Comparison of ENCODE assay signal across 10 cellular contexts in genomic region chr14:99644723-99645544, GRCh38. TPM values are rescaled to one million over a fixed set of nuclear protein-coding genes. Genes with fewer than 3 reads are reported as not detected.
DNase-seq lines count a peak whose midpoint lies in the region; ATAC-seq, FAIRE-seq and TF ChIP-seq lines count a peak whose summit lies in the region.
"Had no signal": no experiment of that assay in that cellular context is flagged by ENCODE, and none has a peak within 500 bp of the region (broad histone marks: within the 10 kb centered on the region; RNA-seq: fewer than 3 reads in every experiment).

HHIPL1 (plus strand) TSS chr14:99645129; CDS start chr14:99645208, 79 bp downstream.

- H3K4me1 ChIP-seq in mesendoderm (ENCODE audit: control insufficient read depth, low read depth, low read length): peaks cover 8% of the 10 kb centered on the region
- H3K4me1 ChIP-seq in upper lobe of left lung: peaks cover 6 to 16% (median 11%) of the 10 kb centered on the region in 4 donors

- H3K36me3 ChIP-seq in mesendoderm (ENCODE audit: control insufficient read depth, insufficient read depth, low read length) (no peaks in the 10 kb centered on the region), upper lobe of left lung (no peaks in the 10 kb centered on the region)
- H3K36me3 ChIP-seq: neutrophil had no signal

- TF ChIP-seq CTCF in activated CD8-positive, alpha-beta T cell treated with anti-CD3 and anti-CD28 coated beads for 36 hours (IDR thresholded peaks at IDR 0.05): no peak
- TF ChIP-seq CTCF in epithelial cell of esophagus (IDR thresholded peaks at IDR 0.05; ENCODE audit: insufficient read depth, low read depth, low read length, missing control alignments) (no peak), upper lobe of left lung (IDR thresholded peaks at IDR 0.05) (peak in 2 of 6 experiments; percentile 22 to 34)

- peak; percentile 24 for ATAC-seq in activated CD8-positive, alpha-beta T cell treated with anti-CD3 and anti-CD28 coated beads for 36 hours
- ATAC-seq in activated CD8-positive, alpha-beta T cell treated with anti-CD3 and anti-CD28 coated beads, Interleukin-2, amount 10 ng/mL, durations not matched to agents 7 days and 5 days: no peak
- ATAC-seq in upper lobe of left lung (ENCODE audit: low FRiP score in 2 of 2): peak in 1 of 2 donors; percentile 77
- ATAC-seq in HG03135 (IDR thresholded peaks at IDR 0.05; ENCODE audit: unreplicated experiment): no peak

- H2BK15ac ChIP-seq in mesendoderm (replicated peaks; ENCODE audit: low read depth): no peak within 1 kb of the TSS

- no peaks in the 10 kb centered on the region for H3K36me3 Mint-ChIP-seq in activated CD8-positive, alpha-beta T cell treated with anti-CD3 and anti-CD28 coated beads for 36 hours (ENCODE audit: low read depth)
- no peaks in the 10 kb centered on the region for H3K36me3 Mint-ChIP-seq in activated CD8-positive, alpha-beta T cell treated with anti-CD3 and anti-CD28 coated beads, Interleukin-2, amount 10 ng/mL, durations not matched to agents 7 days and 5 days (ENCODE audit: low read depth)
- H3K36me3 Mint-ChIP-seq: CD8-positive, alpha-beta memory T cell had no signal

- no peak for TF ChIP-seq EP300 in upper lobe of left lung (IDR thresholded peaks at IDR 0.05)

- H2AK5ac ChIP-seq in mesendoderm (ENCODE audit: low read length): no peak within 1 kb of the TSS

- CTCF ChIA-PET in activated CD8-positive, alpha-beta T cell treated with anti-CD3 and anti-CD28 coated beads for 36 hours (lab: Charles Lee): no interaction called here
- CTCF ChIA-PET in activated CD8-positive, alpha-beta T cell treated with anti-CD3 and anti-CD28 coated beads, Interleukin-2, amount 10 ng/mL, durations not matched to agents 7 days and 5 days (lab: Charles Lee): no interaction called here

- H3K18ac ChIP-seq in mesendoderm (ENCODE audit: low read length): peak within 1 kb of the TSS; percentile 81

- H2BK5ac ChIP-seq in mesendoderm (ENCODE audit: low read length): no peak within 1 kb of the TSS

- peak within 1 kb of the TSS; percentile 83 for H3K4ac ChIP-seq in mesendoderm (ENCODE audit: low read depth, low read length)

- H4K8ac ChIP-seq in mesendoderm (ENCODE audit: low read depth, low read length): no peak within 1 kb of the TSS

- peak within 1 kb of the TSS; percentile 13 for H3K4me3 ChIP-seq in epithelial cell of esophagus (ENCODE audit: low read length)
- H3K4me3 ChIP-seq in mesendoderm (ENCODE audit: low read length): peak within 1 kb of the TSS; percentile 36
- peak within 1 kb of the TSS; percentile 19 to 57 (median 50) for H3K4me3 ChIP-seq in upper lobe of left lung

- no peak within 1 kb of the TSS for H4K5ac ChIP-seq in mesendoderm (ENCODE audit: low read length)

- H3K4me2 ChIP-seq in mesendoderm (ENCODE audit: low read length): peak within 1 kb of the TSS; percentile 43

- H3K27me3 Mint-ChIP-seq in activated CD8-positive, alpha-beta T cell treated with anti-CD3 and anti-CD28 coated beads for 36 hours: peaks cover 16% of the 10 kb centered on the region
- peaks cover 31% of the 10 kb centered on the region for H3K27me3 Mint-ChIP-seq in activated CD8-positive, alpha-beta T cell treated with anti-CD3 and anti-CD28 coated beads, Interleukin-2, amount 10 ng/mL, durations not matched to agents 7 days and 5 days (ENCODE audit: low read depth)

- H3K27me3 ChIP-seq in mesendoderm (ENCODE audit: insufficient read depth, low read length, poor library complexity) (no peaks in the 10 kb centered on the region), upper lobe of left lung (peaks cover 0 to 6% (median 3%) of the 10 kb centered on the region in 4 donors)

- no peaks in the 10 kb centered on the region for H3K79me2 ChIP-seq in mesendoderm (ENCODE audit: control insufficient read depth, insufficient read depth, low read length)

- intact Hi-C loops in activated CD8-positive, alpha-beta T cell treated with anti-CD3 and anti-CD28 coated beads for 36 hours (cut with micrococcal nuclease): no loop called here

- H3K9ac ChIP-seq in mesendoderm (ENCODE audit: low read length): peak within 1 kb of the TSS; percentile 67

- H3K27ac Mint-ChIP-seq in activated CD8-positive, alpha-beta T cell treated with anti-CD3 and anti-CD28 coated beads for 36 hours: no peak within 1 kb of the TSS
- H3K27ac Mint-ChIP-seq in activated CD8-positive, alpha-beta T cell treated with anti-CD3 and anti-CD28 coated beads, Interleukin-2, amount 10 ng/mL, durations not matched to agents 7 days and 5 days: no peak within 1 kb of the TSS

- no peak within 1 kb of the TSS for H3K23ac ChIP-seq in mesendoderm (ENCODE audit: low read length)

- no peak for TF ChIP-seq POLR2A in upper lobe of left lung (IDR thresholded peaks at IDR 0.05)

- no peaks in the 10 kb centered on the region for H3K9me3 ChIP-seq in upper lobe of left lung
- H3K9me3 ChIP-seq: neutrophil had no signal

- no CpG with 5 or more reads among the region's 91 CpGs for WGBS in mesendoderm (ENCODE audit: extremely low coverage, insufficient coverage, low lambda C conversion rate)
- 12 to 25% methylated on average over 23 to 52 of the region's 91 CpGs for WGBS in upper lobe of left lung, 2 donors

- no peaks in the 10 kb centered on the region for H3K9me3 Mint-ChIP-seq in activated CD8-positive, alpha-beta T cell treated with anti-CD3 and anti-CD28 coated beads for 36 hours
- no peaks in the 10 kb centered on the region for H3K9me3 Mint-ChIP-seq in activated CD8-positive, alpha-beta T cell treated with anti-CD3 and anti-CD28 coated beads, Interleukin-2, amount 10 ng/mL, durations not matched to agents 7 days and 5 days (ENCODE audit: insufficient read depth)
- H3K9me3 Mint-ChIP-seq: CD8-positive, alpha-beta memory T cell had no signal

- no peaks in the 10 kb centered on the region for H3K4me1 Mint-ChIP-seq in activated CD8-positive, alpha-beta T cell treated with anti-CD3 and anti-CD28 coated beads for 36 hours (ENCODE audit: low read depth)
- peaks cover 2% of the 10 kb centered on the region for H3K4me1 Mint-ChIP-seq in activated CD8-positive, alpha-beta T cell treated with anti-CD3 and anti-CD28 coated beads, Interleukin-2, amount 10 ng/mL, durations not matched to agents 7 days and 5 days (ENCODE audit: low read depth)

- POLR2A ChIA-PET in activated CD8-positive, alpha-beta T cell treated with anti-CD3 and anti-CD28 coated beads for 36 hours (lab: Charles Lee): interaction anchor here (0.6 kb wide), 1 partner anchor 164 kb away, joined by 3 read pairs; no protein-coding TSS in a partner anchor
- POLR2A ChIA-PET in activated CD8-positive, alpha-beta T cell treated with anti-CD3 and anti-CD28 coated beads, Interleukin-2, amount 10 ng/mL, durations not matched to agents 7 days and 5 days (lab: Charles Lee): no interaction called here

- no peaks in the 10 kb centered on the region for H3K79me1 ChIP-seq in mesendoderm (ENCODE audit: low read length)

- H3K56ac ChIP-seq in mesendoderm (ENCODE audit: low read length): peak within 1 kb of the TSS; percentile 85

- H3K4me3 Mint-ChIP-seq in activated CD8-positive, alpha-beta T cell treated with anti-CD3 and anti-CD28 coated beads for 36 hours: no peak within 1 kb of the TSS
- H3K4me3 Mint-ChIP-seq in activated CD8-positive, alpha-beta T cell treated with anti-CD3 and anti-CD28 coated beads, Interleukin-2, amount 10 ng/mL, durations not matched to agents 7 days and 5 days: no peak within 1 kb of the TSS

- FAIRE-seq in urothelium cell line (lab: Jason Lieb, UNC): no peak

- no peak within 1 kb of the TSS for H3K27ac ChIP-seq in mesendoderm (ENCODE audit: low read depth, low read length)
- H3K27ac ChIP-seq in upper lobe of left lung: no peak within 1 kb of the TSS
- H3K27ac ChIP-seq: neutrophil had no signal

- no peak within 1 kb of the TSS for H2BK120ac ChIP-seq in mesendoderm (ENCODE audit: low read depth, low read length)

- DNase-seq in activated CD8-positive, alpha-beta T cell treated with anti-CD3 and anti-CD28 coated beads for 36 hours: no peak
- no peak for DNase-seq in activated CD8-positive, alpha-beta T cell treated with anti-CD3 and anti-CD28 coated beads, Interleukin-2, amount 10 ng/mL, durations not matched to agents 7 days and 5 days
- DNase-seq in epithelial cell of esophagus (ENCODE audit: low read depth) (no peak), mesendoderm (peak; percentile 27), upper lobe of left lung (peak in 1 of 2 donors; percentile 89), inferior parietal cortex (ENCODE audit: extremely low spot score) (no peak), urothelium cell line (ENCODE audit: low spot score) (no peak)
- DNase-seq: CD8-positive, alpha-beta memory T cell had no signal

RNA-seq across cellular contexts. Expression of gene HHIPL1, which starts in this region (rescaled TPM):
- total RNA-seq in activated CD8-positive, alpha-beta T cell treated with anti-CD3 and anti-CD28 coated beads for 36 hours: under 1 TPM; 0.05 to 0.07 TPM
- not detected for total RNA-seq in activated CD8-positive, alpha-beta T cell treated with anti-CD3 and anti-CD28 coated beads, Interleukin-2, amount 10 ng/mL, durations not matched to agents 7 days and 5 days
- 0.63 TPM for polyA plus RNA-seq in mesendoderm (2013, experiment 1 of 2)
- 0.66 TPM for polyA plus RNA-seq in mesendoderm (2013, experiment 2 of 2)
- 1 to 10 TPM in 4 of 6 donors, under 1 TPM in 2; 0.61 to 2.2 (median 1.3) TPM for total RNA-seq in upper lobe of left lung
- polyA plus RNA-seq: CD8-positive, alpha-beta memory T cell had no signal

Comparison
In these comparisons a context has a peak if more than half of its experiments do, and no peak if none do; other contexts are left out.
1. Peak in ATAC-seq in activated CD8-positive, alpha-beta T cell treated with anti-CD3 and anti-CD28 coated beads for 36 hours; RNA of the gene not detected or under 1 TPM.